Comparison of ENCODE assay signal across 9 cellular contexts in genomic region chr1:82979593-82980230, GRCh38.
DNase-seq lines count a peak whose midpoint lies in the region; ATAC-seq, FAIRE-seq and TF ChIP-seq lines count a peak whose summit lies in the region.
"Had no signal": no experiment of that assay in that cellular context is flagged by ENCODE, and none has a peak within 500 bp of the region (broad histone marks: within the 10 kb centered on the region; RNA-seq: fewer than 3 reads in every experiment).

No MANE protein-coding gene starts in this region.

- peaks cover 7% of the 10 kb centered on the region for H3K27me3 Mint-ChIP-seq in stimulated activated memory B cell treated with anti-CD40 and anti-IgM and Interleukin-4, amounts not matched to agents 10 μg/mL and 1 μg/mL and 100 μg/mL, for 72 hours

- TF ChIP-seq POLR2A in heart left ventricle (IDR thresholded peaks at IDR 0.05) = no peak

- H3K27me3 ChIP-seq in heart left ventricle = no peaks in the 10 kb centered on the region

- no peak for TF ChIP-seq CTCF in heart left ventricle (IDR thresholded peaks at IDR 0.05)

- ATAC-seq in GM19324 (IDR thresholded peaks at IDR 0.05; ENCODE audit: low FRiP score, unreplicated experiment) = peak; percentile 99
- peak; percentile 99 for ATAC-seq in HG02970 (IDR thresholded peaks at IDR 0.05; ENCODE audit: low FRiP score, unreplicated experiment)
- ATAC-seq in stimulated activated memory B cell treated with anti-CD40 and anti-IgM and Interleukin-4, amounts not matched to agents 10 μg/mL and 1 μg/mL and 100 μg/mL, for 72 hours = peak; percentile 76
- no peak for ATAC-seq in heart left ventricle

- no peak overlapping the region for H3K27ac ChIP-seq in heart left ventricle

- no peak for FAIRE-seq in urothelium cell line (lab: Jason Lieb, UNC)

- H3K36me3 ChIP-seq in heart left ventricle = no peaks in the 10 kb centered on the region

- no peak overlapping the region for H3K4me3 ChIP-seq in heart left ventricle

- peaks cover 0 to 13% (median 0%) of the 10 kb centered on the region in 12 donors for H3K4me1 ChIP-seq in heart left ventricle

- no peak overlapping the region for H3K27ac Mint-ChIP-seq in stimulated activated memory B cell treated with anti-CD40 and anti-IgM and Interleukin-4, amounts not matched to agents 10 μg/mL and 1 μg/mL and 100 μg/mL, for 72 hours
- H3K27ac Mint-ChIP-seq: stimulated activated naive CD8-positive, alpha-beta T cell treated with anti-CD3 and anti-CD28 coated beads, Interleukin-15, Interleukin-2, amounts not matched to agents 100 ng/mL and 50 ng/mL, for 24 hours had no signal

- peak; percentile 7 to 35 for DNase-seq in NCI-H187 (lab: John Stamatoyannopoulos, UW)
- no peak for DNase-seq in stimulated activated CD4-positive, alpha-beta T cell treated with anti-CD3 and anti-CD28 coated beads, Interleukin-15, amount 100 ng/mL, for 24 hours
- DNase-seq in heart left ventricle = no peak
- DNase-seq in urothelium cell line (ENCODE audit: low spot score) = no peak
- DNase-seq: nucleus accumbens had no signal

- H3K36me3 Mint-ChIP-seq in stimulated activated memory B cell treated with anti-CD40 and anti-IgM and Interleukin-4, amounts not matched to agents 10 μg/mL and 1 μg/mL and 100 μg/mL, for 72 hours = no peaks in the 10 kb centered on the region

- no peaks in the 10 kb centered on the region for H3K9me3 ChIP-seq in heart left ventricle

- H3K4me3 Mint-ChIP-seq in stimulated activated memory B cell treated with anti-CD40 and anti-IgM and Interleukin-4, amounts not matched to agents 10 μg/mL and 1 μg/mL and 100 μg/mL, for 72 hours = no peak overlapping the region
- H3K4me3 Mint-ChIP-seq: stimulated activated naive CD8-positive, alpha-beta T cell treated with anti-CD3 and anti-CD28 coated beads, Interleukin-15, Interleukin-2, amounts not matched to agents 100 ng/mL and 50 ng/mL, for 24 hours had no signal

- H3K9me3 Mint-ChIP-seq in stimulated activated memory B cell treated with anti-CD40 and anti-IgM and Interleukin-4, amounts not matched to agents 10 μg/mL and 1 μg/mL and 100 μg/mL, for 72 hours = no peaks in the 10 kb centered on the region
- H3K9me3 Mint-ChIP-seq: stimulated activated naive CD8-positive, alpha-beta T cell treated with anti-CD3 and anti-CD28 coated beads, Interleukin-15, Interleukin-2, amounts not matched to agents 100 ng/mL and 50 ng/mL, for 24 hours had no signal

- WGBS in heart left ventricle, 4 donors = 75 to 87% (median 78%) methylated on average over 7 of the region's 7 CpGs

- peaks cover 9% of the 10 kb centered on the region for H3K4me1 Mint-ChIP-seq in stimulated activated memory B cell treated with anti-CD40 and anti-IgM and Interleukin-4, amounts not matched to agents 10 μg/mL and 1 μg/mL and 100 μg/mL, for 72 hours

- intact Hi-C loops in heart left ventricle (cut with DNase I) = no loop called here

Comparison
In these comparisons a context has a peak if more than half of its experiments do, and no peak if none do; other contexts are left out.
1. ATAC-seq: peak in GM19324 (single experiment), HG02970 (single experiment) and stimulated activated memory B cell treated with anti-CD40 and anti-IgM and Interleukin-4, amounts not matched to agents 10 μg/mL and 1 μg/mL and 100 μg/mL, for 72 hours (single experiment); none in heart left ventricle (0 of 4).
2. DNase-seq: peak in NCI-H187 (2 of 2); none in stimulated activated CD4-positive, alpha-beta T cell treated with anti-CD3 and anti-CD28 coated beads, Interleukin-15, amount 100 ng/mL, for 24 hours (single experiment), heart left ventricle (0 of 5) and urothelium cell line (single experiment).